1 cellular context compared by ENCODE assay signal in the genomic region with DNA sequence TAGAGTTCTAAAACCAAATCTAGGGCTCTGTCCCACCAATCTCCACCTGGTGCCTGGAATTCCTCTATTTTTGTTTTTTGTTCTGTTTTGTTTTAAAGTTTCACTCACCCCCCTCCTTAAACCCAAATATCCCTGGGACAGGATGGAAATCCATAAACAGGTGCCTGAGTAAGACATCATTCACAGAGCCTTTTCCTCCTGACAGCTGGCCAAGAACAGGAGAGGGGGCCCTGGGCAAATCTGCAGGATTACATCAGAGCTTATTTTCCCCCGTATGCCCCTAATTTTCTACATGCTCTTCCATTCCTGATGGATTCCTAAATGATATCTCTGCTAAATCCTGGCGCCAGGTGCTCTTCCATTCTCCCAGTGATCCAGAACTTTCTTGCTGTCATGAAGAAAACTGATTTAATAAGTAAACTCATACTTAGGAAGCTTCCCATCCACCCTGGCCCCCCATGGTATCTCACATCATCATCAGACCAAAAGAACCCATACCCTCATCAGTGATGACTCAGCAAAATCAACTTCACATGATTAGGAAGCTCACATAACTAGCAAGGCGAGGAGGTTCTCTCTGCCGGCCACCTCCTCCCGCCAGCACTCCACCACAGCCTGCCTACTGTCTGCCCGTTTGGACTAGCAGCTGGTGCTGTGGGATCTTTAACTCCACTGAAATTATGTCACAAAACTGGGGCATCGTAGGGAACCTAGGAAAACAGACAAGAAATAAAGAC.
TF ChIP-seq lines count a peak whose summit lies in the region.

No MANE protein-coding gene starts in this region.

TF ChIP-seq in K562, 482 proteins besides CTCF, POLR2A, EP300 and RAD21 (continued from another document and continues in another):
- TF ChIP-seq, protein P1, sequence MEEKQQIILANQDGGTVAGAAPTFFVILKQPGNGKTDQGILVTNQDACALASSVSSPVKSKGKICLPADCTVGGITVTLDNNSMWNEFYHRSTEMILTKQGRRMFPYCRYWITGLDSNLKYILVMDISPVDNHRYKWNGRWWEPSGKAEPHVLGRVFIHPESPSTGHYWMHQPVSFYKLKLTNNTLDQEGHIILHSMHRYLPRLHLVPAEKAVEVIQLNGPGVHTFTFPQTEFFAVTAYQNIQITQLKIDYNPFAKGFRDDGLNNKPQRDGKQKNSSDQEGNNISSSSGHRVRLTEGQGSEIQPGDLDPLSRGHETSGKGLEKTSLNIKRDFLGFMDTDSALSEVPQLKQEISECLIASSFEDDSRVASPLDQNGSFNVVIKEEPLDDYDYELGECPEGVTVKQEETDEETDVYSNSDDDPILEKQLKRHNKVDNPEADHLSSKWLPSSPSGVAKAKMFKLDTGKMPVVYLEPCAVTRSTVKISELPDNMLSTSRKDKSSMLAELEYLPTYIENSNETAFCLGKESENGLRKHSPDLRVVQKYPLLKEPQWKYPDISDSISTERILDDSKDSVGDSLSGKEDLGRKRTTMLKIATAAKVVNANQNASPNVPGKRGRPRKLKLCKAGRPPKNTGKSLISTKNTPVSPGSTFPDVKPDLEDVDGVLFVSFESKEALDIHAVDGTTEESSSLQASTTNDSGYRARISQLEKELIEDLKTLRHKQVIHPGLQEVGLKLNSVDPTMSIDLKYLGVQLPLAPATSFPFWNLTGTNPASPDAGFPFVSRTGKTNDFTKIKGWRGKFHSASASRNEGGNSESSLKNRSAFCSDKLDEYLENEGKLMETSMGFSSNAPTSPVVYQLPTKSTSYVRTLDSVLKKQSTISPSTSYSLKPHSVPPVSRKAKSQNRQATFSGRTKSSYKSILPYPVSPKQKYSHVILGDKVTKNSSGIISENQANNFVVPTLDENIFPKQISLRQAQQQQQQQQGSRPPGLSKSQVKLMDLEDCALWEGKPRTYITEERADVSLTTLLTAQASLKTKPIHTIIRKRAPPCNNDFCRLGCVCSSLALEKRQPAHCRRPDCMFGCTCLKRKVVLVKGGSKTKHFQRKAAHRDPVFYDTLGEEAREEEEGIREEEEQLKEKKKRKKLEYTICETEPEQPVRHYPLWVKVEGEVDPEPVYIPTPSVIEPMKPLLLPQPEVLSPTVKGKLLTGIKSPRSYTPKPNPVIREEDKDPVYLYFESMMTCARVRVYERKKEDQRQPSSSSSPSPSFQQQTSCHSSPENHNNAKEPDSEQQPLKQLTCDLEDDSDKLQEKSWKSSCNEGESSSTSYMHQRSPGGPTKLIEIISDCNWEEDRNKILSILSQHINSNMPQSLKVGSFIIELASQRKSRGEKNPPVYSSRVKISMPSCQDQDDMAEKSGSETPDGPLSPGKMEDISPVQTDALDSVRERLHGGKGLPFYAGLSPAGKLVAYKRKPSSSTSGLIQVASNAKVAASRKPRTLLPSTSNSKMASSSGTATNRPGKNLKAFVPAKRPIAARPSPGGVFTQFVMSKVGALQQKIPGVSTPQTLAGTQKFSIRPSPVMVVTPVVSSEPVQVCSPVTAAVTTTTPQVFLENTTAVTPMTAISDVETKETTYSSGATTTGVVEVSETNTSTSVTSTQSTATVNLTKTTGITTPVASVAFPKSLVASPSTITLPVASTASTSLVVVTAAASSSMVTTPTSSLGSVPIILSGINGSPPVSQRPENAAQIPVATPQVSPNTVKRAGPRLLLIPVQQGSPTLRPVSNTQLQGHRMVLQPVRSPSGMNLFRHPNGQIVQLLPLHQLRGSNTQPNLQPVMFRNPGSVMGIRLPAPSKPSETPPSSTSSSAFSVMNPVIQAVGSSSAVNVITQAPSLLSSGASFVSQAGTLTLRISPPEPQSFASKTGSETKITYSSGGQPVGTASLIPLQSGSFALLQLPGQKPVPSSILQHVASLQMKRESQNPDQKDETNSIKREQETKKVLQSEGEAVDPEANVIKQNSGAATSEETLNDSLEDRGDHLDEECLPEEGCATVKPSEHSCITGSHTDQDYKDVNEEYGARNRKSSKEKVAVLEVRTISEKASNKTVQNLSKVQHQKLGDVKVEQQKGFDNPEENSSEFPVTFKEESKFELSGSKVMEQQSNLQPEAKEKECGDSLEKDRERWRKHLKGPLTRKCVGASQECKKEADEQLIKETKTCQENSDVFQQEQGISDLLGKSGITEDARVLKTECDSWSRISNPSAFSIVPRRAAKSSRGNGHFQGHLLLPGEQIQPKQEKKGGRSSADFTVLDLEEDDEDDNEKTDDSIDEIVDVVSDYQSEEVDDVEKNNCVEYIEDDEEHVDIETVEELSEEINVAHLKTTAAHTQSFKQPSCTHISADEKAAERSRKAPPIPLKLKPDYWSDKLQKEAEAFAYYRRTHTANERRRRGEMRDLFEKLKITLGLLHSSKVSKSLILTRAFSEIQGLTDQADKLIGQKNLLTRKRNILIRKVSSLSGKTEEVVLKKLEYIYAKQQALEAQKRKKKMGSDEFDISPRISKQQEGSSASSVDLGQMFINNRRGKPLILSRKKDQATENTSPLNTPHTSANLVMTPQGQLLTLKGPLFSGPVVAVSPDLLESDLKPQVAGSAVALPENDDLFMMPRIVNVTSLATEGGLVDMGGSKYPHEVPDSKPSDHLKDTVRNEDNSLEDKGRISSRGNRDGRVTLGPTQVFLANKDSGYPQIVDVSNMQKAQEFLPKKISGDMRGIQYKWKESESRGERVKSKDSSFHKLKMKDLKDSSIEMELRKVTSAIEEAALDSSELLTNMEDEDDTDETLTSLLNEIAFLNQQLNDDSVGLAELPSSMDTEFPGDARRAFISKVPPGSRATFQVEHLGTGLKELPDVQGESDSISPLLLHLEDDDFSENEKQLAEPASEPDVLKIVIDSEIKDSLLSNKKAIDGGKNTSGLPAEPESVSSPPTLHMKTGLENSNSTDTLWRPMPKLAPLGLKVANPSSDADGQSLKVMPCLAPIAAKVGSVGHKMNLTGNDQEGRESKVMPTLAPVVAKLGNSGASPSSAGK (IDR thresholded peaks at IDR 0.05), result 0 out of 2 replicates have a peak, but pooled peaks have one; percentile 8
- TF ChIP-seq TCF3 (CRISPR knock-in tag; IDR thresholded peaks at IDR 0.05) (no peak), ZNF589 (CRISPR knock-in tag; IDR thresholded peaks at IDR 0.05; ENCODE audit: low read depth) (no peak), LEF1 (IDR thresholded peaks at IDR 0.05) (0 out of 2 replicates have a peak, but pooled peaks have one; percentile 21), CHCHD3 (CRISPR knock-in tag; IDR thresholded peaks at IDR 0.05) (no peak), L3MBTL2 (IDR thresholded peaks at IDR 0.05) (peak; percentile 34; the same call in 1 of the 2 replicates), BACH1 (tag; IDR thresholded peaks at IDR 0.05) (peak; percentile 97), DPF2 (IDR thresholded peaks at IDR 0.05) (peak; percentile 73), MYC (IDR thresholded peaks at IDR 0.05; ENCODE audit: low read depth, low read length) (0 out of 2 replicates have a peak, but pooled peaks have one; percentile 14), MYC (CRISPR knock-in tag; IDR thresholded peaks at IDR 0.05; ENCODE audit: borderline replicate concordance, low read depth) (0 out of 2 replicates have a peak, but pooled peaks have one; percentile 38), SMARCA4 (IDR thresholded peaks at IDR 0.05) (peak; percentile 78), NFRKB (IDR thresholded peaks at IDR 0.05; ENCODE audit: low read depth) (no peak), TRIM24 (IDR thresholded peaks at IDR 0.05) (0 out of 4 replicates have a peak, but pooled peaks of 1 of the 2 experiments have one; percentile 13), E2F3 (CRISPR knock-in tag; IDR thresholded peaks at IDR 0.05) (no peak), NCOA4 (IDR thresholded peaks at IDR 0.05; ENCODE audit: partially characterized antibody) (no peak), ARID1B (IDR thresholded peaks at IDR 0.05) (peak; percentile 64; the same call in 1 of the 2 replicates), GABPB1 (CRISPR knock-in tag; IDR thresholded peaks at IDR 0.05) (no peak), JUND (IDR thresholded peaks at IDR 0.05; ENCODE audit: borderline replicate concordance, low read depth, low read length) (peak; percentile 68; the same call in 1 of the 2 replicates), JUND (tag; IDR thresholded peaks at IDR 0.05; ENCODE audit: borderline replicate concordance, low read depth, low read length) (peak; percentile 56; the same call in 2 of the 3 replicates), GABPA (tag; conservative IDR thresholded peaks at IDR 0.05; ENCODE audit: low read depth) (no peak), FOSL1 (tag; conservative IDR thresholded peaks at IDR 0.05) (peak; percentile 44; the same call in 1 of the 2 replicates), MCM2 (IDR thresholded peaks at IDR 0.05; ENCODE audit: low read depth) (no peak), JUN (IDR thresholded peaks at IDR 0.05; ENCODE audit: borderline replicate concordance, low read depth, low read length) (peak; percentile 49; the same call in 1 of the 2 replicates), JUN (CRISPR knock-in tag; IDR thresholded peaks at IDR 0.05; ENCODE audit: borderline replicate concordance) (no peak), SMARCE1 (IDR thresholded peaks at IDR 0.05) (peak; percentile 72), ZFP36 (IDR thresholded peaks at IDR 0.05; ENCODE audit: low read depth, low read length, partially characterized antibody) (peak; percentile 16)
- TF ChIP-seq, protein P2, sequence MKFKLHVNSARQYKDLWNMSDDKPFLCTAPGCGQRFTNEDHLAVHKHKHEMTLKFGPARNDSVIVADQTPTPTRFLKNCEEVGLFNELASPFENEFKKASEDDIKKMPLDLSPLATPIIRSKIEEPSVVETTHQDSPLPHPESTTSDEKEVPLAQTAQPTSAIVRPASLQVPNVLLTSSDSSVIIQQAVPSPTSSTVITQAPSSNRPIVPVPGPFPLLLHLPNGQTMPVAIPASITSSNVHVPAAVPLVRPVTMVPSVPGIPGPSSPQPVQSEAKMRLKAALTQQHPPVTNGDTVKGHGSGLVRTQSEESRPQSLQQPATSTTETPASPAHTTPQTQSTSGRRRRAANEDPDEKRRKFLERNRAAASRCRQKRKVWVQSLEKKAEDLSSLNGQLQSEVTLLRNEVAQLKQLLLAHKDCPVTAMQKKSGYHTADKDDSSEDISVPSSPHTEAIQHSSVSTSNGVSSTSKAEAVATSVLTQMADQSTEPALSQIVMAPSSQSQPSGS (CRISPR knock-in tag; IDR thresholded peaks at IDR 0.05), result no peak
- TF ChIP-seq, protein P3, sequence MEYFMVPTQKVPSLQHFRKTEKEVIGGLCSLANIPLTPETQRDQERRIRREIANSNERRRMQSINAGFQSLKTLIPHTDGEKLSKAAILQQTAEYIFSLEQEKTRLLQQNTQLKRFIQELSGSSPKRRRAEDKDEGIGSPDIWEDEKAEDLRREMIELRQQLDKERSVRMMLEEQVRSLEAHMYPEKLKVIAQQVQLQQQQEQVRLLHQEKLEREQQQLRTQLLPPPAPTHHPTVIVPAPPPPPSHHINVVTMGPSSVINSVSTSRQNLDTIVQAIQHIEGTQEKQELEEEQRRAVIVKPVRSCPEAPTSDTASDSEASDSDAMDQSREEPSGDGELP (CRISPR knock-in tag; IDR thresholded peaks at IDR 0.05; ENCODE audit: borderline replicate concordance), result no peak; the same call in 1 of the 2 replicates
- TF ChIP-seq, protein P4, sequence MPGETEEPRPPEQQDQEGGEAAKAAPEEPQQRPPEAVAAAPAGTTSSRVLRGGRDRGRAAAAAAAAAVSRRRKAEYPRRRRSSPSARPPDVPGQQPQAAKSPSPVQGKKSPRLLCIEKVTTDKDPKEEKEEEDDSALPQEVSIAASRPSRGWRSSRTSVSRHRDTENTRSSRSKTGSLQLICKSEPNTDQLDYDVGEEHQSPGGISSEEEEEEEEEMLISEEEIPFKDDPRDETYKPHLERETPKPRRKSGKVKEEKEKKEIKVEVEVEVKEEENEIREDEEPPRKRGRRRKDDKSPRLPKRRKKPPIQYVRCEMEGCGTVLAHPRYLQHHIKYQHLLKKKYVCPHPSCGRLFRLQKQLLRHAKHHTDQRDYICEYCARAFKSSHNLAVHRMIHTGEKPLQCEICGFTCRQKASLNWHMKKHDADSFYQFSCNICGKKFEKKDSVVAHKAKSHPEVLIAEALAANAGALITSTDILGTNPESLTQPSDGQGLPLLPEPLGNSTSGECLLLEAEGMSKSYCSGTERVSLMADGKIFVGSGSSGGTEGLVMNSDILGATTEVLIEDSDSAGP (CRISPR knock-in tag; IDR thresholded peaks at IDR 0.05), result no peak
- TF ChIP-seq, protein P5, sequence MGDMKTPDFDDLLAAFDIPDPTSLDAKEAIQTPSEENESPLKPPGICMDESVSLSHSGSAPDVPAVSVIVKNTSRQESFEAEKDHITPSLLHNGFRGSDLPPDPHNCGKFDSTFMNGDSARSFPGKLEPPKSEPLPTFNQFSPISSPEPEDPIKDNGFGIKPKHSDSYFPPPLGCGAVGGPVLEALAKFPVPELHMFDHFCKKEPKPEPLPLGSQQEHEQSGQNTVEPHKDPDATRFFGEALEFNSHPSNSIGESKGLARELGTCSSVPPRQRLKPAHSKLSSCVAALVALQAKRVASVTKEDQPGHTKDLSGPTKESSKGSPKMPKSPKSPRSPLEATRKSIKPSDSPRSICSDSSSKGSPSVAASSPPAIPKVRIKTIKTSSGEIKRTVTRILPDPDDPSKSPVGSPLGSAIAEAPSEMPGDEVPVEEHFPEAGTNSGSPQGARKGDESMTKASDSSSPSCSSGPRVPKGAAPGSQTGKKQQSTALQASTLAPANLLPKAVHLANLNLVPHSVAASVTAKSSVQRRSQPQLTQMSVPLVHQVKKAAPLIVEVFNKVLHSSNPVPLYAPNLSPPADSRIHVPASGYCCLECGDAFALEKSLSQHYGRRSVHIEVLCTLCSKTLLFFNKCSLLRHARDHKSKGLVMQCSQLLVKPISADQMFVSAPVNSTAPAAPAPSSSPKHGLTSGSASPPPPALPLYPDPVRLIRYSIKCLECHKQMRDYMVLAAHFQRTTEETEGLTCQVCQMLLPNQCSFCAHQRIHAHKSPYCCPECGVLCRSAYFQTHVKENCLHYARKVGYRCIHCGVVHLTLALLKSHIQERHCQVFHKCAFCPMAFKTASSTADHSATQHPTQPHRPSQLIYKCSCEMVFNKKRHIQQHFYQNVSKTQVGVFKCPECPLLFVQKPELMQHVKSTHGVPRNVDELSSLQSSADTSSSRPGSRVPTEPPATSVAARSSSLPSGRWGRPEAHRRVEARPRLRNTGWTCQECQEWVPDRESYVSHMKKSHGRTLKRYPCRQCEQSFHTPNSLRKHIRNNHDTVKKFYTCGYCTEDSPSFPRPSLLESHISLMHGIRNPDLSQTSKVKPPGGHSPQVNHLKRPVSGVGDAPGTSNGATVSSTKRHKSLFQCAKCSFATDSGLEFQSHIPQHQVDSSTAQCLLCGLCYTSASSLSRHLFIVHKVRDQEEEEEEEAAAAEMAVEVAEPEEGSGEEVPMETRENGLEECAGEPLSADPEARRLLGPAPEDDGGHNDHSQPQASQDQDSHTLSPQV (IDR thresholded peaks at IDR 0.05), result peak; percentile 18; the same call in 1 of the 2 replicates
- TF ChIP-seq, protein P6, sequence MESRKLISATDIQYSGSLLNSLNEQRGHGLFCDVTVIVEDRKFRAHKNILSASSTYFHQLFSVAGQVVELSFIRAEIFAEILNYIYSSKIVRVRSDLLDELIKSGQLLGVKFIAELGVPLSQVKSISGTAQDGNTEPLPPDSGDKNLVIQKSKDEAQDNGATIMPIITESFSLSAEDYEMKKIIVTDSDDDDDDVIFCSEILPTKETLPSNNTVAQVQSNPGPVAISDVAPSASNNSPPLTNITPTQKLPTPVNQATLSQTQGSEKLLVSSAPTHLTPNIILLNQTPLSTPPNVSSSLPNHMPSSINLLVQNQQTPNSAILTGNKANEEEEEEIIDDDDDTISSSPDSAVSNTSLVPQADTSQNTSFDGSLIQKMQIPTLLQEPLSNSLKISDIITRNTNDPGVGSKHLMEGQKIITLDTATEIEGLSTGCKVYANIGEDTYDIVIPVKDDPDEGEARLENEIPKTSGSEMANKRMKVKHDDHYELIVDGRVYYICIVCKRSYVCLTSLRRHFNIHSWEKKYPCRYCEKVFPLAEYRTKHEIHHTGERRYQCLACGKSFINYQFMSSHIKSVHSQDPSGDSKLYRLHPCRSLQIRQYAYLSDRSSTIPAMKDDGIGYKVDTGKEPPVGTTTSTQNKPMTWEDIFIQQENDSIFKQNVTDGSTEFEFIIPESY (CRISPR knock-in tag; IDR thresholded peaks at IDR 0.05), result 0 out of 2 replicates have a peak, but pooled peaks have one; percentile 19
